Comparison of ENCODE assay signal across 1 cellular context in genomic region chr17:82064433-82065192, GRCh38.
TF ChIP-seq lines count a peak whose summit lies in the region.

No MANE protein-coding gene starts in this region.

TF ChIP-seq in endothelial cell of umbilical vein, 7 proteins besides CTCF, POLR2A, EP300 and RAD21:
- TF ChIP-seq JUN (IDR thresholded peaks at IDR 0.05; ENCODE audit: borderline replicate concordance, insufficient read depth, insufficient read length, low read depth) (no peak), MAX (IDR thresholded peaks at IDR 0.05; ENCODE audit: insufficient read depth, insufficient read length) (no peak), MYC (IDR thresholded peaks at IDR 0.05; ENCODE audit: low read depth, low read length) (no peak), GATA2 (IDR thresholded peaks at IDR 0.05; ENCODE audit: insufficient read depth, insufficient read length, low read depth, low read length) (no peak), EZH2 (IDR thresholded peaks at IDR 0.05; ENCODE audit: borderline replicate concordance, low read depth, low read length, severe bottlenecking) (no peak), FOS (IDR thresholded peaks at IDR 0.05; ENCODE audit: borderline replicate concordance, insufficient read depth, low read length) (no peak), POLR2AphosphoS5 (IDR thresholded peaks at IDR 0.05; ENCODE audit: insufficient read depth, low read depth, low read length) (no peak)
